In genomic region chr7:97117035-97117371, GRCh38 we compare ENCODE assay signal across 1 cellular context.
TF ChIP-seq lines count a peak whose summit lies in the region.

No MANE protein-coding gene starts in this region.

TF ChIP-seq in GM23338, 12 proteins besides CTCF, POLR2A, EP300 and RAD21 (continued from another document):
- TF ChIP-seq REST (IDR thresholded peaks at IDR 0.05; ENCODE audit: unreplicated experiment) (no peak), EZH2 (IDR thresholded peaks at IDR 0.05; ENCODE audit: low read depth, unreplicated experiment) (no peak), ZNF331 (CRISPR knock-in tag; IDR thresholded peaks at IDR 0.05; ENCODE audit: low read depth) (no peak), ZNF114 (CRISPR knock-in tag; IDR thresholded peaks at IDR 0.05) (no peak), JUNB (IDR thresholded peaks at IDR 0.05; ENCODE audit: unreplicated experiment) (no peak)
